In genomic region chr2:81675651-81676050, GRCh38 we compare ENCODE assay signal across 38 cellular contexts.
"Had no signal": no experiment of that assay in that cellular context is flagged by ENCODE, and none has a peak within 500 bp of the region (broad histone marks: within the 10 kb centered on the region; RNA-seq: fewer than 3 reads in every experiment).

No MANE protein-coding gene starts in this region.

- H3K27me3 ChIP-seq: ascending aorta, cardiac muscle cell had no signal

- H3K27me3 Mint-ChIP-seq: activated CD4-positive, alpha-beta memory T cell treated with anti-CD3 and anti-CD28 coated beads, Interleukin-2, amount 10 ng/mL, durations not matched to agents 7 days and 5 days; activated CD4-positive, alpha-beta T cell treated with anti-CD3 and anti-CD28 coated beads for 36 hours; activated CD4-positive, alpha-beta T cell treated with anti-CD3 and anti-CD28 coated beads, Interleukin-2, amount 10 ng/mL, durations not matched to agents 7 days and 5 days; activated CD8-positive, alpha-beta memory T cell treated with anti-CD3 and anti-CD28 coated beads, Interleukin-2, amount 10 ng/mL, durations not matched to agents 7 days and 5 days; activated naive CD4-positive, alpha-beta T cell treated with anti-CD3 and anti-CD28 coated beads, Interleukin-2, amount 10 ng/mL, durations not matched to agents 7 days and 5 days; activated naive CD4-positive, alpha-beta T cell treated with anti-CD3 and anti-CD28 coated beads, Interleukin-2, amount 50 U/mL, for 24 hours; activated naive CD8-positive, alpha-beta T cell; activated naive CD8-positive, alpha-beta T cell treated with anti-CD3 and anti-CD28 coated beads, Interleukin-2, amount 10 ng/mL, durations not matched to agents 7 days and 5 days; activated naive CD8-positive, alpha-beta T cell treated with anti-CD3 and anti-CD28 coated beads, Interleukin-2, amount 50 U/mL, for 24 hours; activated T-cell treated with anti-CD3 and anti-CD28 coated beads, Interleukin-2, amount 50 U/mL, for 24 hours; central memory CD8-positive, alpha-beta T cell had no signal

- H3K36me3 ChIP-seq: ascending aorta, cardiac muscle cell had no signal

- ATAC-seq: activated CD4-positive, alpha-beta T cell treated with anti-CD3 and anti-CD28 coated beads for 36 hours; activated CD4-positive, CD25-positive, alpha-beta regulatory T cell treated with anti-CD3 and anti-CD28 coated beads, Interleukin-2, amount 50 U/mL, for 24 hours; activated CD8-positive, alpha-beta memory T cell treated with anti-CD3 and anti-CD28 coated beads, Interleukin-2, amount 10 ng/mL, durations not matched to agents 7 days and 5 days; activated CD8-positive, alpha-beta T cell treated with anti-CD3 and anti-CD28 coated beads, Interleukin-2, amount 10 ng/mL, durations not matched to agents 7 days and 5 days; activated naive CD8-positive, alpha-beta T cell treated with anti-CD3 and anti-CD28 coated beads, Interleukin-2, amount 50 U/mL, for 24 hours; WTC11 had no signal

- H3K4me3 ChIP-seq: ascending aorta, cardiac muscle cell had no signal

- H3K27ac Mint-ChIP-seq: activated CD4-positive, alpha-beta memory T cell treated with anti-CD3 and anti-CD28 coated beads, Interleukin-2, amount 10 ng/mL, durations not matched to agents 7 days and 5 days; activated CD4-positive, alpha-beta T cell treated with anti-CD3 and anti-CD28 coated beads for 36 hours; activated CD4-positive, alpha-beta T cell treated with anti-CD3 and anti-CD28 coated beads, Interleukin-2, amount 10 ng/mL, durations not matched to agents 7 days and 5 days; activated CD8-positive, alpha-beta memory T cell treated with anti-CD3 and anti-CD28 coated beads, Interleukin-2, amount 10 ng/mL, durations not matched to agents 7 days and 5 days; activated CD8-positive, alpha-beta T cell treated with anti-CD3 and anti-CD28 coated beads, Interleukin-2, amount 10 ng/mL, durations not matched to agents 7 days and 5 days; activated naive CD4-positive, alpha-beta T cell treated with anti-CD3 and anti-CD28 coated beads, Interleukin-2, amount 10 ng/mL, durations not matched to agents 7 days and 5 days; activated naive CD4-positive, alpha-beta T cell treated with anti-CD3 and anti-CD28 coated beads, Interleukin-2, amount 50 U/mL, for 24 hours; activated naive CD8-positive, alpha-beta T cell; activated naive CD8-positive, alpha-beta T cell treated with anti-CD3 and anti-CD28 coated beads, Interleukin-2, amount 10 ng/mL, durations not matched to agents 7 days and 5 days; activated naive CD8-positive, alpha-beta T cell treated with anti-CD3 and anti-CD28 coated beads, Interleukin-2, amount 50 U/mL, for 24 hours; activated T-cell treated with anti-CD3 and anti-CD28 coated beads, Interleukin-2, amount 50 U/mL, for 24 hours; activated T-helper 2 cell treated with anti-CD3 and anti-CD28 coated beads, Interferon-gamma antibody, Interleukin-2, Interleukin-4, amounts not matched to agents 10 μg/mL and 5 μg/mL and 100 μg/mL, durations not matched to agents 14 hours and 24 hours and 36 hours; brain; T-helper 1 cell treated with Interleukin-12 subunit alpha and Interleukin-12 subunit beta and Interleukin-4 antibody, amounts not matched to agents 30 μg/mL and 1 μg/mL, for 36 hours; T-helper 2 cell treated with Interferon-gamma antibody and Interleukin-4, amounts not matched to agents 5 μg/mL and 100 μg/mL, for 36 hours; WTC11 had no signal

- H3K36me3 Mint-ChIP-seq: activated CD8-positive, alpha-beta memory T cell treated with anti-CD3 and anti-CD28 coated beads, Interleukin-2, amount 10 ng/mL, durations not matched to agents 7 days and 5 days; activated naive CD4-positive, alpha-beta T cell treated with anti-CD3 and anti-CD28 coated beads, Interleukin-2, amount 10 ng/mL, durations not matched to agents 7 days and 5 days; activated naive CD4-positive, alpha-beta T cell treated with anti-CD3 and anti-CD28 coated beads, Interleukin-2, amount 50 U/mL, for 24 hours; activated naive CD8-positive, alpha-beta T cell; activated naive CD8-positive, alpha-beta T cell treated with anti-CD3 and anti-CD28 coated beads, Interleukin-2, amount 10 ng/mL, durations not matched to agents 7 days and 5 days; brain; WTC11 had no signal

- H3K27ac ChIP-seq: ascending aorta, cardiac muscle cell, VCaP had no signal

- H3K4me1 ChIP-seq: ascending aorta had no signal

- H3K9me3 Mint-ChIP-seq: activated CD4-positive, alpha-beta T cell treated with anti-CD3 and anti-CD28 coated beads, Interleukin-2, amount 10 ng/mL, durations not matched to agents 7 days and 5 days; activated naive CD8-positive, alpha-beta T cell treated with anti-CD3 and anti-CD28 coated beads, Interleukin-2, amount 10 ng/mL, durations not matched to agents 7 days and 5 days; brain; WTC11 had no signal

- H3K9me3 ChIP-seq: ascending aorta had no signal

- H3K4me3 Mint-ChIP-seq: activated CD4-positive, alpha-beta memory T cell treated with anti-CD3 and anti-CD28 coated beads, Interleukin-2, amount 10 ng/mL, durations not matched to agents 7 days and 5 days; activated CD4-positive, alpha-beta T cell treated with anti-CD3 and anti-CD28 coated beads for 36 hours; activated CD4-positive, alpha-beta T cell treated with anti-CD3 and anti-CD28 coated beads, Interleukin-2, amount 10 ng/mL, durations not matched to agents 7 days and 5 days; activated CD8-positive, alpha-beta memory T cell treated with anti-CD3 and anti-CD28 coated beads, Interleukin-2, amount 10 ng/mL, durations not matched to agents 7 days and 5 days; activated CD8-positive, alpha-beta T cell treated with anti-CD3 and anti-CD28 coated beads, Interleukin-2, amount 10 ng/mL, durations not matched to agents 7 days and 5 days; activated naive CD4-positive, alpha-beta T cell treated with anti-CD3 and anti-CD28 coated beads, Interleukin-2, amount 10 ng/mL, durations not matched to agents 7 days and 5 days; activated naive CD4-positive, alpha-beta T cell treated with anti-CD3 and anti-CD28 coated beads, Interleukin-2, amount 50 U/mL, for 24 hours; activated naive CD8-positive, alpha-beta T cell; activated naive CD8-positive, alpha-beta T cell treated with anti-CD3 and anti-CD28 coated beads, Interleukin-2, amount 10 ng/mL, durations not matched to agents 7 days and 5 days; activated naive CD8-positive, alpha-beta T cell treated with anti-CD3 and anti-CD28 coated beads, Interleukin-2, amount 50 U/mL, for 24 hours; activated T-cell treated with anti-CD3 and anti-CD28 coated beads, Interleukin-2, amount 50 U/mL, for 24 hours; brain; central memory CD8-positive, alpha-beta T cell; T-helper 1 cell treated with Interleukin-12 subunit alpha and Interleukin-12 subunit beta and Interleukin-4 antibody, amounts not matched to agents 30 μg/mL and 1 μg/mL, for 36 hours; T-helper 2 cell treated with Interferon-gamma antibody and Interleukin-4, amounts not matched to agents 5 μg/mL and 100 μg/mL, for 36 hours; WTC11 had no signal

- H3K4me1 Mint-ChIP-seq: activated CD4-positive, alpha-beta memory T cell treated with anti-CD3 and anti-CD28 coated beads, Interleukin-2, amount 10 ng/mL, durations not matched to agents 7 days and 5 days; activated CD4-positive, alpha-beta T cell treated with anti-CD3 and anti-CD28 coated beads for 36 hours; activated CD4-positive, alpha-beta T cell treated with anti-CD3 and anti-CD28 coated beads, Interleukin-2, amount 10 ng/mL, durations not matched to agents 7 days and 5 days; activated CD8-positive, alpha-beta memory T cell treated with anti-CD3 and anti-CD28 coated beads, Interleukin-2, amount 10 ng/mL, durations not matched to agents 7 days and 5 days; activated naive CD4-positive, alpha-beta T cell treated with anti-CD3 and anti-CD28 coated beads, Interleukin-2, amount 10 ng/mL, durations not matched to agents 7 days and 5 days; activated naive CD4-positive, alpha-beta T cell treated with anti-CD3 and anti-CD28 coated beads, Interleukin-2, amount 50 U/mL, for 24 hours; activated naive CD8-positive, alpha-beta T cell treated with anti-CD3 and anti-CD28 coated beads, Interleukin-2, amount 10 ng/mL, durations not matched to agents 7 days and 5 days; activated naive CD8-positive, alpha-beta T cell treated with anti-CD3 and anti-CD28 coated beads, Interleukin-2, amount 50 U/mL, for 24 hours; brain; central memory CD8-positive, alpha-beta T cell had no signal

- DNase-seq: activated CD4-positive, alpha-beta memory T cell treated with anti-CD3 and anti-CD28 coated beads, Interleukin-2, amount 10 ng/mL, durations not matched to agents 7 days and 5 days; activated CD4-positive, alpha-beta T cell treated with anti-CD3 and anti-CD28 coated beads for 1 hour; activated CD4-positive, alpha-beta T cell treated with anti-CD3 and anti-CD28 coated beads for 36 hours; activated CD4-positive, alpha-beta T cell treated with anti-CD3 and anti-CD28 coated beads for 48 hours; activated CD4-positive, alpha-beta T cell treated with anti-CD3 and anti-CD28 coated beads, Interleukin-2, amount 10 ng/mL, durations not matched to agents 7 days and 5 days; activated CD4-positive, alpha-beta T cell treated with anti-CD3 and anti-CD28 coated beads, Interleukin-2, amount 50 U/mL, for 48 hours; activated CD4-positive, CD25-positive, alpha-beta regulatory T cell; activated CD8-positive, alpha-beta memory T cell treated with anti-CD3 and anti-CD28 coated beads for 24 hours; activated CD8-positive, alpha-beta memory T cell treated with anti-CD3 and anti-CD28 coated beads, Interleukin-2, amount 10 ng/mL, durations not matched to agents 7 days and 5 days; activated CD8-positive, alpha-beta memory T cell treated with anti-CD3 and anti-CD28 coated beads, Interleukin-2, amount 50 U/mL, for 48 hours; activated CD8-positive, alpha-beta T cell treated with anti-CD3 and anti-CD28 coated beads, Interleukin-2, amount 10 ng/mL, durations not matched to agents 7 days and 5 days; activated effector memory CD4-positive, alpha-beta T cell treated with Interleukin-2 at 50 U/mL for 16 hours; activated gamma-delta T cell; activated naive CD4-positive, alpha-beta T cell treated with anti-CD3 and anti-CD28 coated beads, Interleukin-2, amount 10 ng/mL, durations not matched to agents 7 days and 5 days; activated naive CD4-positive, alpha-beta T cell treated with Interleukin-2 at 50 U/mL for 16 hours; activated naive CD8-positive, alpha-beta T cell treated with anti-CD3 and anti-CD28 coated beads, Interleukin-2, amount 10 ng/mL, durations not matched to agents 7 days and 5 days; activated naive CD8-positive, alpha-beta T cell treated with anti-CD3 and anti-CD28 coated beads, Interleukin-2, amount 50 U/mL, for 24 hours; activated T-cell treated with anti-CD3 and anti-CD28 coated beads, Interleukin-2, amount 50 U/mL, for 24 hours; activated T-cell treated with anti-CD3 and anti-CD28 coated beads, Interleukin-2, amount 50 U/mL, for 48 hours; amygdala; anterior cingulate cortex; caudate nucleus; cerebellar nuclear complex; T-helper 1 cell; T-helper 2 cell; T-helper 9 cell had no signal
